8 cellular contexts compared by ENCODE assay signal in the genomic region with DNA sequence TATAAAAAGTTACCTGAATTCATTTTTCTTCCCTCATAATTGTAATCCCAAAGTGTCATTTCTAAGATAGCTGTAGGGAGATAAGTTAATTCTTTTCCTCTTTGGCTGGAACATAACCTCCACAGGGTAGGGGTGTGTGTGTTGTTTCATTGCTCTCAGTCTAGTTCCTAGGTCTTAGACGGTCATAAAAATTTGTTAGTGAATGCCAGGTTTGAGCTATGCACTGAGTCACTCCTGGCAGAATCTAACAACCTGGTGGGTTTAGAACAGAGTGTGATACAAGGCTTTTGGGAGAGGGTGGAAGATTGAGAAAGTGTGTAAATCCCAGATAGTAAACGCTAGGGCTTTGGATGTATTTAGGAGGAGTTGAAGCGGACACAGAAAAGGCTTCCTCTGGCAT. TPM values are rescaled to one million over a fixed set of nuclear protein-coding genes. Genes with fewer than 3 reads are reported as not detected.
DNase-seq lines count a peak whose midpoint lies in the region; ATAC-seq, FAIRE-seq and TF ChIP-seq lines count a peak whose summit lies in the region.

No MANE protein-coding gene starts in this region.

- H3K36me3 Mint-ChIP-seq in activated naive CD4-positive, alpha-beta T cell treated with anti-CD3 and anti-CD28 coated beads, Interleukin-2, amount 50 U/mL, for 24 hours: no peaks in the 10 kb centered on the region
- peaks cover 14% of the 10 kb centered on the region for H3K36me3 Mint-ChIP-seq in type B pancreatic cell

- H3K4me1 Mint-ChIP-seq in activated naive CD4-positive, alpha-beta T cell treated with anti-CD3 and anti-CD28 coated beads, Interleukin-2, amount 50 U/mL, for 24 hours: peaks cover 18% of the 10 kb centered on the region
- no peaks in the 10 kb centered on the region for H3K4me1 Mint-ChIP-seq in type B pancreatic cell (ENCODE audit: unreplicated experiment)

- H3K9ac ChIP-seq in HepG2 (ENCODE audit: insufficient read depth, low read depth, low read length): peak overlapping the region; percentile 79

- H3K4me3 ChIP-seq in adrenal gland (peak overlapping the region in 1 of 4 donors; percentile 85), HepG2 (replicated peaks in 1 of 3; ENCODE audit: insufficient read depth in 1 of 3, low read depth in 2 of 3, low read length in 3 of 3) (peak overlapping the region in 1 of 3 experiments; percentile 89; a peak in 2 of 6 replicates)

- no peaks in the 10 kb centered on the region for H3K9me3 Mint-ChIP-seq in activated naive CD4-positive, alpha-beta T cell treated with anti-CD3 and anti-CD28 coated beads, Interleukin-2, amount 50 U/mL, for 24 hours
- no peaks in the 10 kb centered on the region for H3K9me3 Mint-ChIP-seq in type B pancreatic cell

- peaks cover 0 to 18% of the 10 kb centered on the region in 2 donors for H3K36me3 ChIP-seq in adrenal gland (replicated peaks in 1 of 2)
- H3K36me3 ChIP-seq in HepG2 (replicated peaks in 1 of 2; ENCODE audit: control insufficient read depth in 1 of 2, insufficient read depth in 2 of 2, low read length in 2 of 2): peaks cover 8 to 15% of the 10 kb centered on the region in 2 experiments

- peak overlapping the region; percentile 81 for H3K4me2 ChIP-seq in HepG2 (ENCODE audit: low read depth, low read length)

- POLR2A ChIA-PET in HepG2 (lab: Yijun Ruan, JAX): interaction anchor here (0.6 to 2.6 kb wide), 42 partner anchors 10 to 1068 kb away, joined by 3 to 35 read pairs (median 5); a partner anchor contains a TSS

- TF ChIP-seq CTCF in adrenal gland (IDR thresholded peaks at IDR 0.05): peak in 1 of 6 experiments; percentile 10
- TF ChIP-seq CTCF in HepG2 (CRISPR knock-in tag; IDR thresholded peaks at IDR 0.05): no peak
- TF ChIP-seq CTCF in type B pancreatic cell (conservative IDR thresholded peaks at IDR 0.05): no peak

- no TSS peak for BruUV-seq in HepG2 (replicated peaks; lab: Mats Ljungman, UMichigan)

- TF ChIP-seq RAD21 in HepG2 (CRISPR knock-in tag; IDR thresholded peaks at IDR 0.05): no peak

- H3K4me3 Mint-ChIP-seq in activated naive CD4-positive, alpha-beta T cell treated with anti-CD3 and anti-CD28 coated beads, Interleukin-2, amount 50 U/mL, for 24 hours: peak overlapping the region; percentile 77
- H3K4me3 Mint-ChIP-seq in type B pancreatic cell: peak overlapping the region; percentile 94

- H3K9me3 ChIP-seq in adrenal gland (replicated peaks in 1 of 3) (no peaks in the 10 kb centered on the region), HepG2 (ENCODE audit: low read length) (no peaks in the 10 kb centered on the region)

- peaks cover 0 to 8% of the 10 kb centered on the region in 2 donors for H3K4me1 ChIP-seq in adrenal gland (replicated peaks in 1 of 2)
- peaks cover 51% of the 10 kb centered on the region for H3K4me1 ChIP-seq in HepG2 (ENCODE audit: insufficient read depth, low read length)

- intact Hi-C loops in adrenal gland (cut with DNase I): no loop called here
- intact Hi-C loops in HepG2 (cut with micrococcal nuclease; ENCODE audit: unreplicated experiment): loop anchor here (5.0 to 10.0 kb wide), 3 partner anchors 50 to 680 kb away; a partner anchor contains a TSS

- peak overlapping the region; percentile 80 for H3K27ac Mint-ChIP-seq in activated naive CD4-positive, alpha-beta T cell treated with anti-CD3 and anti-CD28 coated beads, Interleukin-2, amount 50 U/mL, for 24 hours
- peak overlapping the region; percentile 89 for H3K27ac Mint-ChIP-seq in type B pancreatic cell

- H2AFZ ChIP-seq in HepG2 (ENCODE audit: low read length): no peak overlapping the region

- H4K20me1 ChIP-seq in HepG2 (ENCODE audit: insufficient read depth, low read length): no peaks in the 10 kb centered on the region

- in situ Hi-C loops in HepG2 (cut with HindIII; ENCODE audit: extremely low pct_ligation_motif_present, low pct_unique_long_range_greater_than_20kb): no loop called here

- H3K27me3 ChIP-seq in adrenal gland: no peaks in the 10 kb centered on the region
- no peaks in the 10 kb centered on the region for H3K27me3 ChIP-seq in HepG2 (ENCODE audit: control insufficient read depth in 1 of 2, insufficient read depth in 2 of 2, low read length in 2 of 2)

- DNase-seq in activated naive CD4-positive, alpha-beta T cell treated with Interleukin-2 at 50 U/mL for 16 hours: no peak
- DNase-seq in adrenal gland (peak in 1 of 7 donors; percentile 9), HepG2 (ENCODE audit: low spot score) (no peak), type B pancreatic cell (ENCODE audit: extremely low spot score, unreplicated experiment) (no peak), NCI-H446 (lab: John Stamatoyannopoulos, UW) (no peak)
- no peak for DNase-seq in central memory CD4-positive, alpha-beta T cell

- no peak for ATAC-seq in HepG2
- no peak for ATAC-seq in GM21723 (IDR thresholded peaks at IDR 0.05; ENCODE audit: unreplicated experiment)

- H3K79me2 ChIP-seq in HepG2 (ENCODE audit: insufficient read depth, low read length): peaks cover 16% of the 10 kb centered on the region

- WGBS in adrenal gland, 4 donors: 26 to 42% (median 37%) methylated on average over 3 of the region's 3 CpGs
- WGBS in HepG2 (ENCODE audit: low lambda C conversion rate): 73% methylated on average over 3 of the region's 3 CpGs

- no peak for TF ChIP-seq EP300 in HepG2 (IDR thresholded peaks at IDR 0.05; ENCODE audit: low read depth in 2 of 2, low read length in 2 of 2)
- no peak for TF ChIP-seq EP300 in HepG2 (CRISPR knock-in tag; IDR thresholded peaks at IDR 0.05; ENCODE audit: borderline replicate concordance)

- CTCF ChIA-PET in HepG2 (lab: Yijun Ruan, JAX; ENCODE audit: low intra/inter-chr PET ratio, low total read pairs): no interaction called here

- H3K27me3 Mint-ChIP-seq in activated naive CD4-positive, alpha-beta T cell treated with anti-CD3 and anti-CD28 coated beads, Interleukin-2, amount 50 U/mL, for 24 hours: no peaks in the 10 kb centered on the region
- H3K27me3 Mint-ChIP-seq in type B pancreatic cell: no peaks in the 10 kb centered on the region

- FAIRE-seq in HepG2 (lab: Jason Lieb, UNC): peak; percentile 21

- H3K27ac ChIP-seq in adrenal gland (peak overlapping the region in 4 of 5 donors; percentile 70 to 86 (median 78)), HepG2 (ENCODE audit: extremely low read length, insufficient read depth, low read length) (peak overlapping the region; percentile 77)

- TF ChIP-seq POLR2A in adrenal gland (IDR thresholded peaks at IDR 0.05): no peak
- TF ChIP-seq POLR2A in HepG2 (IDR thresholded peaks at IDR 0.05; ENCODE audit: insufficient read depth in 1 of 2, low read depth in 2 of 2, low read length in 2 of 2): no peak

RNA-seq across cellular contexts. Expression of a gene that starts 0.9 kb away (rescaled TPM):
- total RNA-seq in adrenal gland (10 to 100 TPM; 25.4 to 48.3 (median 35.1) TPM), HepG2 (2016; rRNA removed; fragmentation: Illumina TruSeq; extraction: Trizol) (33.9 and 37.4 TPM in 2 replicates), type B pancreatic cell (ENCODE audit: low replicate concordance) (41.5 and 42.4 TPM in 2 replicates)
- polyA plus RNA-seq in adrenal gland (10 to 100 TPM; 18.7 to 82.8 (median 58.5) TPM), HepG2 (2011; rRNA removed) (39.8 and 42.1 TPM in 2 replicates)
- 13.4 TPM in 2 replicates for total RNA-seq in HepG2 (2016; cell fraction: cytosol; rRNA removed; fragmentation: Illumina TruSeq; extraction: Trizol; ENCODE audit: low read depth)
- total RNA-seq in HepG2 (2016; cell fraction: insoluble cytoplasmic fraction; rRNA removed; fragmentation: Illumina TruSeq; extraction: Trizol): 32.9 and 41.4 TPM in 2 replicates
- total RNA-seq in HepG2 (2016; cell fraction: membrane; rRNA removed; fragmentation: Illumina TruSeq; extraction: Trizol): 23.7 and 24.3 TPM in 2 replicates
- 39.5 and 43.1 TPM in 2 replicates for total RNA-seq in HepG2 (2016; cell fraction: nucleus; rRNA removed; fragmentation: Illumina TruSeq; extraction: Trizol)
- 22.7 and 30.8 TPM in 2 replicates for polyA plus RNA-seq in HepG2 (2011; cell fraction: cytosol; rRNA removed)
- 140 and 166 TPM in 2 replicates for polyA plus RNA-seq in HepG2 (2011; cell fraction: nucleus; rRNA removed)
- polyA plus RNA-seq in HepG2 (2012): 21.4 and 22.8 TPM in 2 replicates
- 15.4 and 16.5 TPM in 2 replicates for polyA plus RNA-seq in HepG2 (2016; cell fraction: cytosol; fragmentation: Illumina TruSeq; extraction: Trizol; ENCODE audit: low read depth)
- 38.9 and 41.5 TPM in 2 replicates for polyA plus RNA-seq in HepG2 (2016; cell fraction: insoluble cytoplasmic fraction; fragmentation: Illumina TruSeq; extraction: Trizol; ENCODE audit: low read depth)
- 21.3 and 23.8 TPM in 2 replicates for polyA plus RNA-seq in HepG2 (2016; cell fraction: membrane; fragmentation: Illumina TruSeq; extraction: Trizol; ENCODE audit: low read depth)
- 142 and 147 TPM in 2 replicates for polyA plus RNA-seq in HepG2 (2016; cell fraction: nucleus; fragmentation: Illumina TruSeq; extraction: Trizol; ENCODE audit: insufficient read depth, low read depth)
- 53.8 and 68.9 TPM in 2 replicates for polyA minus RNA-seq in HepG2 (2011; rRNA and poly(A)+ RNA removed; ENCODE audit: low replicate concordance)
- polyA minus RNA-seq in HepG2 (2011; cell fraction: cytosol; rRNA and poly(A)+ RNA removed): 9.0 and 12.9 TPM in 2 replicates
- polyA minus RNA-seq in HepG2 (2011; cell fraction: nucleus; rRNA and poly(A)+ RNA removed): 38.1 and 40.3 TPM in 2 replicates

RNA-seq across cellular contexts. Expression of a gene that starts 14.5 kb away (rescaled TPM):
- total RNA-seq in adrenal gland (10 to 100 TPM in 2 of 8 donors, 1 to 10 TPM in 6; 2.3 to 12.8 (median 7.4) TPM), HepG2 (2016; rRNA removed; fragmentation: Illumina TruSeq; extraction: Trizol) (1.2 and 6.4 TPM in 2 replicates), type B pancreatic cell (ENCODE audit: low replicate concordance) (14.2 and 15.0 TPM in 2 replicates)
- polyA plus RNA-seq in adrenal gland (10 to 100 TPM in 2 of 3 donors, 1 to 10 TPM in 1; 6.3 to 37.6 (median 24.6) TPM), HepG2 (2011; rRNA removed) (4.0 and 6.4 TPM in 2 replicates)
- total RNA-seq in HepG2 (2016; cell fraction: cytosol; rRNA removed; fragmentation: Illumina TruSeq; extraction: Trizol; ENCODE audit: low read depth): 0.51 and 0.71 TPM in 2 replicates
- 1.4 and 4.0 TPM in 2 replicates for total RNA-seq in HepG2 (2016; cell fraction: insoluble cytoplasmic fraction; rRNA removed; fragmentation: Illumina TruSeq; extraction: Trizol)
- 0.83 and 1.7 TPM in 2 replicates for total RNA-seq in HepG2 (2016; cell fraction: membrane; rRNA removed; fragmentation: Illumina TruSeq; extraction: Trizol)
- total RNA-seq in HepG2 (2016; cell fraction: nucleus; rRNA removed; fragmentation: Illumina TruSeq; extraction: Trizol): 11.6 and 12.1 TPM in 2 replicates
- 1.3 and 2.2 TPM in 2 replicates for polyA plus RNA-seq in HepG2 (2011; cell fraction: cytosol; rRNA removed)
- 37.2 and 53.6 TPM in 2 replicates for polyA plus RNA-seq in HepG2 (2011; cell fraction: nucleus; rRNA removed)
- 0.84 and 2.1 TPM in 2 replicates for polyA plus RNA-seq in HepG2 (2012)
- polyA plus RNA-seq in HepG2 (2016; cell fraction: cytosol; fragmentation: Illumina TruSeq; extraction: Trizol; ENCODE audit: low read depth): 0.78 and 0.96 TPM in 2 replicates
- polyA plus RNA-seq in HepG2 (2016; cell fraction: insoluble cytoplasmic fraction; fragmentation: Illumina TruSeq; extraction: Trizol; ENCODE audit: low read depth): 0.91 and 1.5 TPM in 2 replicates
- 0.41 and 1.4 TPM in 2 replicates for polyA plus RNA-seq in HepG2 (2016; cell fraction: membrane; fragmentation: Illumina TruSeq; extraction: Trizol; ENCODE audit: low read depth)
- polyA plus RNA-seq in HepG2 (2016; cell fraction: nucleus; fragmentation: Illumina TruSeq; extraction: Trizol; ENCODE audit: insufficient read depth, low read depth): 22.1 and 31.9 TPM in 2 replicates
- polyA minus RNA-seq in HepG2 (2011; rRNA and poly(A)+ RNA removed; ENCODE audit: low replicate concordance): 1.5 and 16.0 TPM in 2 replicates
- 0.69 and 1.8 TPM in 2 replicates for polyA minus RNA-seq in HepG2 (2011; cell fraction: cytosol; rRNA and poly(A)+ RNA removed)
- polyA minus RNA-seq in HepG2 (2011; cell fraction: nucleus; rRNA and poly(A)+ RNA removed): 3.7 and 5.2 TPM in 2 replicates

RNA-seq across cellular contexts. Expression of a gene that starts 14.8 kb away (rescaled TPM):
- total RNA-seq in adrenal gland: 100 to 1,000 TPM in 7 of 8 donors, 10 to 100 TPM in 1; 86.9 to 164 (median 109) TPM
- polyA plus RNA-seq in adrenal gland: 100 to 1,000 TPM; 121 to 143 (median 137) TPM
- 85.6 and 102 TPM in 2 replicates for total RNA-seq in HepG2 (2016; rRNA removed; fragmentation: Illumina TruSeq; extraction: Trizol)
- total RNA-seq in HepG2 (2016; cell fraction: cytosol; rRNA removed; fragmentation: Illumina TruSeq; extraction: Trizol; ENCODE audit: low read depth): 11.9 and 12.0 TPM in 2 replicates
- 79.6 and 89.9 TPM in 2 replicates for total RNA-seq in HepG2 (2016; cell fraction: insoluble cytoplasmic fraction; rRNA removed; fragmentation: Illumina TruSeq; extraction: Trizol)
- total RNA-seq in HepG2 (2016; cell fraction: membrane; rRNA removed; fragmentation: Illumina TruSeq; extraction: Trizol): 40.5 and 47.1 TPM in 2 replicates
- 55.6 and 65.6 TPM in 2 replicates for total RNA-seq in HepG2 (2016; cell fraction: nucleus; rRNA removed; fragmentation: Illumina TruSeq; extraction: Trizol)
- polyA plus RNA-seq in HepG2 (2011; rRNA removed): 84.0 and 91.0 TPM in 2 replicates
- polyA plus RNA-seq in HepG2 (2011; cell fraction: cytosol; rRNA removed): 47.5 and 49.3 TPM in 2 replicates
- polyA plus RNA-seq in HepG2 (2011; cell fraction: nucleus; rRNA removed): 128 and 147 TPM in 2 replicates
- polyA plus RNA-seq in HepG2 (2012): 44.7 and 52.0 TPM in 2 replicates
- 8.6 and 10.7 TPM in 2 replicates for polyA plus RNA-seq in HepG2 (2016; cell fraction: cytosol; fragmentation: Illumina TruSeq; extraction: Trizol; ENCODE audit: low read depth)
- 87.6 and 98.5 TPM in 2 replicates for polyA plus RNA-seq in HepG2 (2016; cell fraction: insoluble cytoplasmic fraction; fragmentation: Illumina TruSeq; extraction: Trizol; ENCODE audit: low read depth)
- polyA plus RNA-seq in HepG2 (2016; cell fraction: membrane; fragmentation: Illumina TruSeq; extraction: Trizol; ENCODE audit: low read depth): 29.9 and 30.8 TPM in 2 replicates
- polyA plus RNA-seq in HepG2 (2016; cell fraction: nucleus; fragmentation: Illumina TruSeq; extraction: Trizol; ENCODE audit: insufficient read depth, low read depth): 131 and 139 TPM in 2 replicates
- polyA minus RNA-seq in HepG2 (2011; rRNA and poly(A)+ RNA removed; ENCODE audit: low replicate concordance): 110 and 128 TPM in 2 replicates
- polyA minus RNA-seq in HepG2 (2011; cell fraction: cytosol; rRNA and poly(A)+ RNA removed): 42.3 and 58.2 TPM in 2 replicates
- 34.0 and 43.5 TPM in 2 replicates for polyA minus RNA-seq in HepG2 (2011; cell fraction: nucleus; rRNA and poly(A)+ RNA removed)
- total RNA-seq in type B pancreatic cell (ENCODE audit: low replicate concordance): 107 and 131 TPM in 2 replicates

RNA-seq across cellular contexts. Expression of a gene that starts 39.7 kb away (rescaled TPM):
- total RNA-seq in adrenal gland: 10 to 100 TPM; 19.5 to 27.0 (median 24.3) TPM
- polyA plus RNA-seq in adrenal gland: 10 to 100 TPM in 2 of 3 donors, 1 to 10 TPM in 1; 7.9 to 14.7 (median 13.6) TPM
- total RNA-seq in HepG2 (2016; rRNA removed; fragmentation: Illumina TruSeq; extraction: Trizol): 14.3 and 16.5 TPM in 2 replicates
- 1.3 TPM in 2 replicates for total RNA-seq in HepG2 (2016; cell fraction: cytosol; rRNA removed; fragmentation: Illumina TruSeq; extraction: Trizol; ENCODE audit: low read depth)
- total RNA-seq in HepG2 (2016; cell fraction: insoluble cytoplasmic fraction; rRNA removed; fragmentation: Illumina TruSeq; extraction: Trizol): 12.7 and 16.5 TPM in 2 replicates
- 5.2 and 5.9 TPM in 2 replicates for total RNA-seq in HepG2 (2016; cell fraction: membrane; rRNA removed; fragmentation: Illumina TruSeq; extraction: Trizol)
- total RNA-seq in HepG2 (2016; cell fraction: nucleus; rRNA removed; fragmentation: Illumina TruSeq; extraction: Trizol): 15.1 and 17.8 TPM in 2 replicates
- polyA plus RNA-seq in HepG2 (2011; rRNA removed): 6.1 and 8.2 TPM in 2 replicates
- 3.9 and 4.8 TPM in 2 replicates for polyA plus RNA-seq in HepG2 (2011; cell fraction: cytosol; rRNA removed)
- polyA plus RNA-seq in HepG2 (2011; cell fraction: nucleus; rRNA removed): 25.0 TPM in 2 replicates
- polyA plus RNA-seq in HepG2 (2012): 9.2 and 10.1 TPM in 2 replicates
- 0.64 and 0.65 TPM in 2 replicates for polyA plus RNA-seq in HepG2 (2016; cell fraction: cytosol; fragmentation: Illumina TruSeq; extraction: Trizol; ENCODE audit: low read depth)
- polyA plus RNA-seq in HepG2 (2016; cell fraction: insoluble cytoplasmic fraction; fragmentation: Illumina TruSeq; extraction: Trizol; ENCODE audit: low read depth): 11.8 and 14.8 TPM in 2 replicates
- polyA plus RNA-seq in HepG2 (2016; cell fraction: membrane; fragmentation: Illumina TruSeq; extraction: Trizol; ENCODE audit: low read depth): 2.2 and 2.7 TPM in 2 replicates
- polyA plus RNA-seq in HepG2 (2016; cell fraction: nucleus; fragmentation: Illumina TruSeq; extraction: Trizol; ENCODE audit: insufficient read depth, low read depth): 25.2 and 26.3 TPM in 2 replicates
- 9.3 and 12.7 TPM in 2 replicates for polyA minus RNA-seq in HepG2 (2011; rRNA and poly(A)+ RNA removed; ENCODE audit: low replicate concordance)
- 8.3 and 9.5 TPM in 2 replicates for polyA minus RNA-seq in HepG2 (2011; cell fraction: cytosol; rRNA and poly(A)+ RNA removed)
- polyA minus RNA-seq in HepG2 (2011; cell fraction: nucleus; rRNA and poly(A)+ RNA removed): 15.8 and 22.4 TPM in 2 replicates
- 26.9 and 35.5 TPM in 2 replicates for total RNA-seq in type B pancreatic cell (ENCODE audit: low replicate concordance)

RNA-seq across cellular contexts. Expression of a gene that starts 48.4 kb away (rescaled TPM):
- 10 to 100 TPM; 22.5 to 82.4 (median 50.6) TPM for total RNA-seq in adrenal gland
- polyA plus RNA-seq in adrenal gland: 10 to 100 TPM in 2 of 3 donors, 1 to 10 TPM in 1; 3.7 to 48.1 (median 19.7) TPM
- 9.0 and 27.8 TPM in 2 replicates for total RNA-seq in HepG2 (2016; rRNA removed; fragmentation: Illumina TruSeq; extraction: Trizol)
- total RNA-seq in HepG2 (2016; cell fraction: cytosol; rRNA removed; fragmentation: Illumina TruSeq; extraction: Trizol; ENCODE audit: low read depth): 13.8 and 14.2 TPM in 2 replicates
- total RNA-seq in HepG2 (2016; cell fraction: insoluble cytoplasmic fraction; rRNA removed; fragmentation: Illumina TruSeq; extraction: Trizol): 9.7 and 19.4 TPM in 2 replicates
- 6.2 and 6.3 TPM in 2 replicates for total RNA-seq in HepG2 (2016; cell fraction: membrane; rRNA removed; fragmentation: Illumina TruSeq; extraction: Trizol)
- total RNA-seq in HepG2 (2016; cell fraction: nucleus; rRNA removed; fragmentation: Illumina TruSeq; extraction: Trizol): 19.4 and 23.7 TPM in 2 replicates
- 4.9 TPM in 2 replicates for polyA plus RNA-seq in HepG2 (2011; rRNA removed)
- 0.72 and 0.78 TPM in 2 replicates for polyA plus RNA-seq in HepG2 (2011; cell fraction: cytosol; rRNA removed)
- 29.7 and 43.5 TPM in 2 replicates for polyA plus RNA-seq in HepG2 (2011; cell fraction: nucleus; rRNA removed)
- 14.4 and 16.2 TPM in 2 replicates for polyA plus RNA-seq in HepG2 (2012)
- 0.08 and 0.18 TPM in 2 replicates for polyA plus RNA-seq in HepG2 (2016; cell fraction: cytosol; fragmentation: Illumina TruSeq; extraction: Trizol; ENCODE audit: low read depth)
- 4.1 and 8.0 TPM in 2 replicates for polyA plus RNA-seq in HepG2 (2016; cell fraction: insoluble cytoplasmic fraction; fragmentation: Illumina TruSeq; extraction: Trizol; ENCODE audit: low read depth)
- polyA plus RNA-seq in HepG2 (2016; cell fraction: membrane; fragmentation: Illumina TruSeq; extraction: Trizol; ENCODE audit: low read depth): 0.25 and 0.49 TPM in 2 replicates
- 43.3 and 55.9 TPM in 2 replicates for polyA plus RNA-seq in HepG2 (2016; cell fraction: nucleus; fragmentation: Illumina TruSeq; extraction: Trizol; ENCODE audit: insufficient read depth, low read depth)
- 32.0 and 40.1 TPM in 2 replicates for polyA minus RNA-seq in HepG2 (2011; rRNA and poly(A)+ RNA removed; ENCODE audit: low replicate concordance)
- polyA minus RNA-seq in HepG2 (2011; cell fraction: cytosol; rRNA and poly(A)+ RNA removed): 12.0 and 13.6 TPM in 2 replicates
- polyA minus RNA-seq in HepG2 (2011; cell fraction: nucleus; rRNA and poly(A)+ RNA removed): 24.1 and 38.5 TPM in 2 replicates
- 62.8 and 73.5 TPM in 2 replicates for total RNA-seq in type B pancreatic cell (ENCODE audit: low replicate concordance)
